ENCODE assay signal across 1 cellular context in genomic region chrX:41982966-41983365, GRCh38.
A peak's percentile ranks its signal among the peaks of the same experiment; 100 is the strongest.
TF ChIP-seq lines count a peak whose summit lies in the region.

No MANE protein-coding gene starts in this region.

TF ChIP-seq in K562, 482 proteins besides CTCF, POLR2A, EP300 and RAD21 (continued from another document):
- TF ChIP-seq, protein P1, sequence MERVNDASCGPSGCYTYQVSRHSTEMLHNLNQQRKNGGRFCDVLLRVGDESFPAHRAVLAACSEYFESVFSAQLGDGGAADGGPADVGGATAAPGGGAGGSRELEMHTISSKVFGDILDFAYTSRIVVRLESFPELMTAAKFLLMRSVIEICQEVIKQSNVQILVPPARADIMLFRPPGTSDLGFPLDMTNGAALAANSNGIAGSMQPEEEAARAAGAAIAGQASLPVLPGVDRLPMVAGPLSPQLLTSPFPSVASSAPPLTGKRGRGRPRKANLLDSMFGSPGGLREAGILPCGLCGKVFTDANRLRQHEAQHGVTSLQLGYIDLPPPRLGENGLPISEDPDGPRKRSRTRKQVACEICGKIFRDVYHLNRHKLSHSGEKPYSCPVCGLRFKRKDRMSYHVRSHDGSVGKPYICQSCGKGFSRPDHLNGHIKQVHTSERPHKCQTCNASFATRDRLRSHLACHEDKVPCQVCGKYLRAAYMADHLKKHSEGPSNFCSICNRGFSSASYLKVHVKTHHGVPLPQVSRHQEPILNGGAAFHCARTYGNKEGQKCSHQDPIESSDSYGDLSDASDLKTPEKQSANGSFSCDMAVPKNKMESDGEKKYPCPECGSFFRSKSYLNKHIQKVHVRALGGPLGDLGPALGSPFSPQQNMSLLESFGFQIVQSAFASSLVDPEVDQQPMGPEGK (CRISPR knock-in tag; IDR thresholded peaks at IDR 0.05; ENCODE audit: borderline replicate concordance) = no peak
- TF ChIP-seq TEAD4 (IDR thresholded peaks at IDR 0.05; ENCODE audit: low read length) = peak; percentile 60; the same call in 1 of the 2 replicates
- no peak for TF ChIP-seq TEAD4 (CRISPR knock-in tag; IDR thresholded peaks at IDR 0.05; ENCODE audit: borderline replicate concordance)
- no peak for TF ChIP-seq DDX20 (tag; IDR thresholded peaks at IDR 0.05; ENCODE audit: low read depth)
- peak; percentile 24; the same call in 1 of the 2 replicates for TF ChIP-seq TAL1 (IDR thresholded peaks at IDR 0.05)
- peak; percentile 40; the same call in 1 of the 2 replicates for TF ChIP-seq ARID1B (IDR thresholded peaks at IDR 0.05)
- TF ChIP-seq, protein P2, sequence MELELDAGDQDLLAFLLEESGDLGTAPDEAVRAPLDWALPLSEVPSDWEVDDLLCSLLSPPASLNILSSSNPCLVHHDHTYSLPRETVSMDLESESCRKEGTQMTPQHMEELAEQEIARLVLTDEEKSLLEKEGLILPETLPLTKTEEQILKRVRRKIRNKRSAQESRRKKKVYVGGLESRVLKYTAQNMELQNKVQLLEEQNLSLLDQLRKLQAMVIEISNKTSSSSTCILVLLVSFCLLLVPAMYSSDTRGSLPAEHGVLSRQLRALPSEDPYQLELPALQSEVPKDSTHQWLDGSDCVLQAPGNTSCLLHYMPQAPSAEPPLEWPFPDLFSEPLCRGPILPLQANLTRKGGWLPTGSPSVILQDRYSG (tag; conservative IDR thresholded peaks at IDR 0.05; ENCODE audit: low read depth) = no peak
- peak; percentile 91 for TF ChIP-seq SPI1 (IDR thresholded peaks at IDR 0.05; ENCODE audit: borderline replicate concordance, low read depth, low read length)
- TF ChIP-seq ZNF79 (CRISPR knock-in tag; IDR thresholded peaks at IDR 0.05; ENCODE audit: low read depth) = peak; percentile 75; the same call in 1 of the 2 replicates
- peak; percentile 69; the same call in 1 of the 2 replicates for TF ChIP-seq SOX6 (IDR thresholded peaks at IDR 0.05)
- TF ChIP-seq MBD2 (IDR thresholded peaks at IDR 0.05; ENCODE audit: borderline replicate concordance, low read depth) = no peak
